15 cellular contexts compared by ENCODE assay signal in the genomic region with DNA sequence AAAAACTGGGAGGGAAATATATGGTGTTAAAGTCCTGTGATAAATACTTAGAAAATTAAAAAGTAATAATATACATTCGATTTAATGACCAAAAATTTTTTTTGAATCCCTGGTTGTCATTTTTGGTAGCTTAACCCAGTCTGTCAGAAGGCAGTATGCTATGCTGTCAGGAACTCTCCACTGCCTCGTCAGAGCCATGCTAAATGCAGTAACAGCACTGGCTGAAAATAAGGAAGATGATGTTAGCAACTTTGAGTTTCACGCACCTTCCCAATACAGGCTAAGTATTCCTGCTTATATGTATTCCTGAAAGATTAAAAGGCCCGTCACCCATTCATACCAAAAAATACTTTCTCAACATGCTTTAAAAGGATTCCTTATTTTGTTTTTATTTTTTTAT. TPM values are rescaled to one million over a fixed set of nuclear protein-coding genes. Genes with fewer than 3 reads are reported as not detected.
DNase-seq lines count a peak whose midpoint lies in the region; ATAC-seq and TF ChIP-seq lines count a peak whose summit lies in the region.
"Had no signal": no experiment of that assay in that cellular context is flagged by ENCODE, and none has a peak within 500 bp of the region (broad histone marks: within the 10 kb centered on the region; RNA-seq: fewer than 3 reads in every experiment).

No MANE protein-coding gene starts in this region.

- no peak overlapping the region for H3K14ac ChIP-seq in IMR-90 (replicated peaks; ENCODE audit: low read depth, low read length)

- CTCF ChIA-PET in MCF 10A (lab: Yijun Ruan, JAX) (interaction anchor here (1.7 to 2.2 kb wide), 2 partner anchors 14 to 15 kb away, joined by 4 to 9 read pairs; no protein-coding TSS in a partner anchor), Calu3 (lab: Charles Lee) (no interaction called here), IMR-90 (lab: Yijun Ruan, JAX) (interaction anchor here (0.6 kb wide), 1 partner anchor 19 kb away, joined by 3 read pairs; no protein-coding TSS in a partner anchor), mammary epithelial cell (lab: Charles Lee; ENCODE audit: low non-redundant PET) (no interaction called here)

- no peak overlapping the region; the same call in 1 of the 2 replicates for H3K4ac ChIP-seq in IMR-90 (ENCODE audit: low read depth, low read length)

- peaks cover 6% of the 10 kb centered on the region for H3K9me1 ChIP-seq in IMR-90 (ENCODE audit: insufficient read depth, low read length)

- H3K9me3 Mint-ChIP-seq in MCF 10A (ENCODE audit: unreplicated experiment) (no peaks in the 10 kb centered on the region), Calu3 (ENCODE audit: low read depth, unreplicated experiment) (no peaks in the 10 kb centered on the region)
- H3K9me3 Mint-ChIP-seq: CD8-positive, alpha-beta T cell; GM23338 had no signal

- H3K9me3 ChIP-seq in breast epithelium: no peaks in the 10 kb centered on the region
- H3K9me3 ChIP-seq in IMR-90 (ENCODE audit: control insufficient read depth, insufficient read depth, low read length): no peaks in the 10 kb centered on the region
- H3K9me3 ChIP-seq in mammary epithelial cell (replicated peaks; ENCODE audit: insufficient read depth, low read length): no peaks in the 10 kb centered on the region

- peaks cover 4% of the 10 kb centered on the region; the same call in 1 of the 2 replicates for H4K20me1 ChIP-seq in IMR-90 (ENCODE audit: insufficient read depth, low read length)
- no peaks in the 10 kb centered on the region for H4K20me1 ChIP-seq in mammary epithelial cell (ENCODE audit: insufficient read depth, low read length)

- H3K23ac ChIP-seq in IMR-90 (ENCODE audit: low read depth, low read length): no peak overlapping the region

- H3K56ac ChIP-seq in IMR-90 (ENCODE audit: extremely low read depth, insufficient read depth, low read length): no peak overlapping the region

- TSS peak; percentile 41 for BruUV-seq in MCF 10A (replicated peaks; lab: Mats Ljungman, UMichigan)
- BruUV-seq in Calu3 (replicated peaks; lab: Mats Ljungman, UMichigan): TSS peak; percentile 57
- no TSS peak for BruUV-seq in IMR-90 (replicated peaks; lab: Mats Ljungman, UMichigan)
- TSS peak; percentile 53 for BruUV-seq in mammary epithelial cell (replicated peaks; lab: Mats Ljungman, UMichigan)

- peaks cover 4% of the 10 kb centered on the region for H3K36me3 ChIP-seq in breast epithelium
- peaks cover 27% of the 10 kb centered on the region for H3K36me3 ChIP-seq in IMR-90 (ENCODE audit: control insufficient read depth, insufficient read depth, low read length)
- H3K36me3 ChIP-seq in mammary epithelial cell (ENCODE audit: insufficient read depth, low read length): peaks cover 18% of the 10 kb centered on the region

- dilution Hi-C loops in IMR-90 (cut with HindIII; ENCODE audit: low sequenced_read_pairs, unreplicated experiment) (no loop called here), mammary epithelial cell (cut with HindIII; ENCODE audit: low sequenced_read_pairs) (no loop called here)

- H3K4me3 Mint-ChIP-seq in MCF 10A (ENCODE audit: unreplicated experiment) (no peak overlapping the region), Calu3 (ENCODE audit: low read depth, unreplicated experiment) (no peak overlapping the region)
- H3K4me3 Mint-ChIP-seq: B cell; CD8-positive, alpha-beta T cell; GM23338 had no signal

- POLR2A ChIA-PET in MCF 10A (lab: Yijun Ruan, JAX): interaction anchor here (0.7 kb wide), 1 partner anchor 237 kb away, joined by 4 read pairs; a partner anchor contains a TSS
- POLR2A ChIA-PET in IMR-90 (lab: Charles Lee; ENCODE audit: unreplicated experiment): no interaction called here

- H4K5ac ChIP-seq in IMR-90 (ENCODE audit: low read depth, low read length): no peak overlapping the region

- in situ Hi-C loops in IMR-90 (cut with MboI; ENCODE audit: low sequenced_read_pairs) (no loop called here), mammary epithelial cell (cut with MboI; ENCODE audit: low sequenced_read_pairs in 2 of 2) (no loop called here)

- H3K9ac ChIP-seq in IMR-90 (ENCODE audit: low read depth, low read length) (no peak overlapping the region), mammary epithelial cell (ENCODE audit: insufficient read depth, low read length) (no peak overlapping the region)

- H3K27me3 ChIP-seq in breast epithelium (no peaks in the 10 kb centered on the region), IMR-90 (ENCODE audit: control insufficient read depth, insufficient read depth, low read length) (no peaks in the 10 kb centered on the region), mammary epithelial cell (ENCODE audit: insufficient read depth, low read length) (no peaks in the 10 kb centered on the region)

- H3K36me3 Mint-ChIP-seq in MCF 10A (ENCODE audit: insufficient read depth, unreplicated experiment): peaks cover 56% of the 10 kb centered on the region
- peaks cover 7% of the 10 kb centered on the region for H3K36me3 Mint-ChIP-seq in Calu3 (ENCODE audit: insufficient read depth, unreplicated experiment)

- no peak overlapping the region for H3K4me2 ChIP-seq in IMR-90 (ENCODE audit: low read depth, low read length)
- no peak overlapping the region for H3K4me2 ChIP-seq in mammary epithelial cell (ENCODE audit: insufficient read depth, low read depth, low read length)
- H3K4me2 ChIP-seq: GM23338 had no signal

- no peak overlapping the region for H3K27ac Mint-ChIP-seq in MCF 10A (ENCODE audit: low read depth, unreplicated experiment)
- no peak overlapping the region for H3K27ac Mint-ChIP-seq in Calu3 (ENCODE audit: unreplicated experiment)
- H3K27ac Mint-ChIP-seq: B cell; CD8-positive, alpha-beta T cell; GM23338 had no signal

- no peak for DNase-seq in MCF 10A (ENCODE audit: unreplicated experiment)
- no peak for DNase-seq in breast epithelium (ENCODE audit: low spot score in 2 of 2)
- DNase-seq in Calu3: no peak
- DNase-seq in IMR-90: no peak
- DNase-seq in mammary epithelial cell: no peak
- no peak for DNase-seq in NCI-H1436 treated with DMSO at 0.1 percent for 48 hours (lab: John Stamatoyannopoulos, UW)
- no peak for DNase-seq in Kasumi-1 (lab: John Stamatoyannopoulos, UW)
- no peak for DNase-seq in DMS53 treated with DMSO at 0.1 percent for 48 hours (lab: John Stamatoyannopoulos, UW; ENCODE audit: unreplicated experiment)
- DNase-seq: C1 segment of cervical spinal cord; CD8-positive, alpha-beta T cell; COR-L47; H7 had no signal

- no peaks in the 10 kb centered on the region for H3K27me3 Mint-ChIP-seq in MCF 10A (ENCODE audit: insufficient read depth, unreplicated experiment)
- H3K27me3 Mint-ChIP-seq in Calu3 (ENCODE audit: unreplicated experiment): no peaks in the 10 kb centered on the region
- H3K27me3 Mint-ChIP-seq: B cell had no signal

- H3K79me1 ChIP-seq in IMR-90 (ENCODE audit: low read depth in 1 of 2, low read length in 2 of 2): peaks cover 8 to 46% of the 10 kb centered on the region in 2 experiments

- H3K4me1 Mint-ChIP-seq in MCF 10A (ENCODE audit: insufficient read depth, unreplicated experiment): no peaks in the 10 kb centered on the region
- H3K4me1 Mint-ChIP-seq in Calu3 (ENCODE audit: low read depth, unreplicated experiment): no peaks in the 10 kb centered on the region
- H3K4me1 Mint-ChIP-seq: B cell had no signal

- H3K4me1 ChIP-seq in breast epithelium (no peaks in the 10 kb centered on the region), IMR-90 (ENCODE audit: control insufficient read depth, insufficient read depth, low read length) (no peaks in the 10 kb centered on the region; the same call in 1 of the 2 replicates), mammary epithelial cell (ENCODE audit: insufficient read depth, low read length) (no peaks in the 10 kb centered on the region)

- TF ChIP-seq CTCF in MCF 10A (IDR thresholded peaks at IDR 0.05; ENCODE audit: unreplicated experiment) (no peak), breast epithelium (IDR thresholded peaks at IDR 0.05) (no peak), Calu3 (IDR thresholded peaks at IDR 0.05; ENCODE audit: unreplicated experiment) (no peak), IMR-90 (conservative IDR thresholded peaks at IDR 0.05; ENCODE audit: low read depth, low read length) (no peak), mammary epithelial cell (conservative IDR thresholded peaks at IDR 0.05 in 1 of 2, IDR thresholded peaks at IDR 0.05 in 1 of 2; ENCODE audit: extremely low read depth in 1 of 2, insufficient read depth in 1 of 2, low read depth in 1 of 2, low read length in 2 of 2) (no peak)

- H3K4me3 ChIP-seq in breast epithelium: no peak overlapping the region
- no peak overlapping the region for H3K4me3 ChIP-seq in IMR-90 (ENCODE audit: insufficient read depth, low read depth, low read length)
- no peak overlapping the region for H3K4me3 ChIP-seq in mammary epithelial cell (replicated peaks in 1 of 3; ENCODE audit: insufficient read depth in 1 of 3, low read depth in 2 of 3, low read length in 3 of 3)
- H3K4me3 ChIP-seq: GM12878, GM23338 had no signal

- H2BK5ac ChIP-seq in IMR-90 (ENCODE audit: low read depth, low read length, poor library complexity, severe bottlenecking): no peak overlapping the region

- intact Hi-C loops in MCF 10A (cut with micrococcal nuclease) (no loop called here), breast epithelium (cut with DNase I; ENCODE audit: low total_unique reads) (no loop called here), Calu3 (cut with micrococcal nuclease; ENCODE audit: unreplicated experiment) (no loop called here), IMR-90 (cut with micrococcal nuclease) (no loop called here), mammary epithelial cell (cut with micrococcal nuclease) (no loop called here)

- ATAC-seq in IMR-90 (ENCODE audit: low read depth): no peak
- ATAC-seq: CD8-positive, alpha-beta T cell; GM12878; GM23338 had no signal

- no peak overlapping the region for H3K27ac ChIP-seq in breast epithelium
- 0 out of 2 replicates have a peak overlapping the region, but pooled peaks have one; percentile 49 for H3K27ac ChIP-seq in IMR-90 (ENCODE audit: insufficient read depth, low read length)
- no peak overlapping the region for H3K27ac ChIP-seq in mammary epithelial cell (ENCODE audit: insufficient read depth, low read depth, low read length)

- no peak overlapping the region for H3K18ac ChIP-seq in IMR-90 (ENCODE audit: low read depth, low read length)

- no peak overlapping the region for H2AK5ac ChIP-seq in IMR-90 (ENCODE audit: low read depth, low read length)

- H4K8ac ChIP-seq in IMR-90 (ENCODE audit: low read depth in 2 of 2, low read length in 2 of 2): no peak overlapping the region

- peaks cover 22% of the 10 kb centered on the region for H3K79me2 ChIP-seq in mammary epithelial cell (ENCODE audit: insufficient read depth, low read length)

- no peak overlapping the region for H4K91ac ChIP-seq in IMR-90 (ENCODE audit: insufficient read depth, low read depth, low read length)

- WGBS in IMR-90 (ENCODE audit: extremely low coverage in 2 of 2, insufficient read length in 1 of 2), 2 experiments: no CpG with 5 or more reads among the region's 4 CpGs
- WGBS in mammary epithelial cell (ENCODE audit: low coverage, missing lambda C conversion rate): 98% methylated on average over 4 of the region's 4 CpGs

- TF ChIP-seq RAD21 in IMR-90 (IDR thresholded peaks at IDR 0.05; ENCODE audit: low read length): no peak

- H2AK9ac ChIP-seq in IMR-90 (replicated peaks; ENCODE audit: low read depth, low read length, poor library complexity): no peak overlapping the region

- TF ChIP-seq POLR2A in breast epithelium (IDR thresholded peaks at IDR 0.05) (no peak), IMR-90 (IDR thresholded peaks at IDR 0.05; ENCODE audit: low read depth, low read length) (no peak)

- H2AFZ ChIP-seq in IMR-90 (replicated peaks; ENCODE audit: low read length, poor library complexity) (no peak overlapping the region), mammary epithelial cell (ENCODE audit: low read depth, low read length) (no peak overlapping the region)
- H2AFZ ChIP-seq: GM23338 had no signal

- H2BK20ac ChIP-seq in IMR-90 (ENCODE audit: low read depth, low read length): no peak overlapping the region

- H2BK120ac ChIP-seq in IMR-90 (ENCODE audit: low read depth, low read length): no peak overlapping the region

- H2BK15ac ChIP-seq in IMR-90 (ENCODE audit: low read depth, low read length): no peak overlapping the region

RNA-seq across cellular contexts. Expression of a gene that starts 34.2 kb away (rescaled TPM):
- total RNA-seq in MCF 10A (2022) (32.5 and 34.7 TPM in 2 replicates), breast epithelium (10 to 100 TPM; 56.0 to 77.0 (median 76.0) TPM), Calu3 (2022) (45.7 and 62.2 TPM in 2 replicates), IMR-90 (2012; rRNA removed) (18.8 and 25.0 TPM in 2 replicates), mammary epithelial cell (10 to 100 TPM; 53.3 to 63.5 TPM)
- polyA plus RNA-seq in IMR-90 (2012; rRNA removed) (14.7 and 17.0 TPM in 2 replicates), mammary epithelial cell (23.6 TPM)
- 5.3 and 10.8 TPM in 2 replicates for polyA plus RNA-seq in IMR-90 (2012; cell fraction: cytosol; rRNA removed)
- polyA plus RNA-seq in IMR-90 (2012; cell fraction: nucleus; rRNA removed; ENCODE audit: low replicate concordance): 8.1 and 8.3 TPM in 2 replicates
- polyA minus RNA-seq in mammary epithelial cell: 25.5 TPM

Comparison
In these comparisons a context has a peak if more than half of its experiments do, and no peak if none do; other contexts are left out.
1. CTCF ChIA-PET loops: an anchor here in MCF 10A (1.7 to 2.2 kb wide) and IMR-90 (0.6 kb wide); none called in Calu3 and mammary epithelial cell.